ENCODE assay signal across 16 cellular contexts in the genomic region with DNA sequence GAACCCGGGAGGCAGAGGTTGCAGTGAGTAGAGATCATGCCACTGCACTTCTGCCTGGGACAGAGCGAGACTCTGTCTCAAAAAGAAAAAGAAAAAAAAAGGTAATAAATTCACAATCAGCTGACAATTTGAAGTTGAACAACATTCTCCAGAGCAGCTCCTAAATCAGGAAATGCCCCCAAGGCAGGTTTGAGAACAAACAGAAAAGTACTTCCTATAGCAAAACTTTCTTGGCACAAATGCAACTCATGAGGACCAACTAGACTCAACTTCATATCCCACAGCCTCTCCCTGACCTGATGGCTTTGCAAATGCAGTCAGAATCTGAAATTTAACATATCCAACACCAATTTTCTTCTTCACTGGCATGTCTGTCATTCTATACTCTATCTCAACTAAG.
DNase-seq lines count a peak whose midpoint lies in the region; ATAC-seq and TF ChIP-seq lines count a peak whose summit lies in the region.
"Had no signal": no experiment of that assay in that cellular context is flagged by ENCODE, and none has a peak within 500 bp of the region (broad histone marks: within the 10 kb centered on the region; RNA-seq: fewer than 3 reads in every experiment).

No MANE protein-coding gene starts in this region.

- TF ChIP-seq CTCF in MM.1S (IDR thresholded peaks at IDR 0.05; ENCODE audit: low read length), result no peak

- no peaks in the 10 kb centered on the region for H3K9me2 ChIP-seq in MM.1S (replicated peaks; ENCODE audit: insufficient read depth, low read length)

- no peaks in the 10 kb centered on the region for H3K27me3 ChIP-seq in MM.1S (replicated peaks; ENCODE audit: insufficient read depth, low read length)
- H3K27me3 ChIP-seq: esophagus muscularis mucosa, Peyer's patch had no signal

- no peak overlapping the region for H2AFZ ChIP-seq in MM.1S (ENCODE audit: low read length)
- H2AFZ ChIP-seq: GM23248 had no signal

- no peaks in the 10 kb centered on the region for H3F3A ChIP-seq in MM.1S (ENCODE audit: insufficient read depth, low read length)

- no peak for ATAC-seq in GM18907 (IDR thresholded peaks at IDR 0.05; ENCODE audit: unreplicated experiment)
- ATAC-seq: right cardiac atrium had no signal

- H3K9me3 ChIP-seq in MM.1S (replicated peaks; ENCODE audit: insufficient read depth, low read length), result no peaks in the 10 kb centered on the region
- H3K9me3 ChIP-seq: esophagus muscularis mucosa, Peyer's patch had no signal

- H4K20me1 ChIP-seq in MM.1S (ENCODE audit: insufficient read depth, low read length), result no peaks in the 10 kb centered on the region; the same call in 1 of the 2 replicates

- H3K9ac ChIP-seq in MM.1S (ENCODE audit: low read length), result no peak overlapping the region
- H3K9ac ChIP-seq: GM23248 had no signal

- no peak overlapping the region for H3K27ac ChIP-seq in MM.1S (ENCODE audit: low read length)
- H3K27ac ChIP-seq: 22Rv1, esophagus muscularis mucosa, GM23248, Peyer's patch had no signal

- no peak overlapping the region for H3K4me3 ChIP-seq in MM.1S (ENCODE audit: low read length)
- H3K4me3 ChIP-seq: esophagus muscularis mucosa, GM23248, Peyer's patch had no signal

- no peak overlapping the region for H3K4me2 ChIP-seq in MM.1S (ENCODE audit: low read depth, low read length)

- H3K4me1 ChIP-seq in MM.1S (ENCODE audit: low read length), result no peaks in the 10 kb centered on the region
- H3K4me1 ChIP-seq: Peyer's patch had no signal

- H3K79me2 ChIP-seq in MM.1S (ENCODE audit: low read length), result peaks cover 11% of the 10 kb centered on the region; the same call in 1 of the 2 replicates

- peak; percentile 64 for DNase-seq in NOMO-1 treated with DMSO at 0.1 percent for 48 hours (lab: John Stamatoyannopoulos, UW; ENCODE audit: unreplicated experiment)
- DNase-seq in NOMO-1 treated with dmso at 0.1 percent for 144 hours (lab: John Stamatoyannopoulos, UW; ENCODE audit: unreplicated experiment), result no peak
- DNase-seq in RPMI7951 (ENCODE audit: low read depth), result peak; percentile 50
- peak; percentile 67 for DNase-seq in epidermal melanocyte (ENCODE audit: insufficient read length, low spot score)
- DNase-seq in renal cortical epithelial cell (ENCODE audit: low read depth), result peak; percentile 54
- DNase-seq in NCI-H2171 (lab: John Stamatoyannopoulos, UW), result no peak
- DNase-seq in MM.1S, result no peak
- DNase-seq: activated CD4-positive, alpha-beta T cell treated with anti-CD3 and anti-CD28 coated beads, Interleukin-2, amount 10 ng/mL, durations not matched to agents 24 days and 14 days; GM23248; Kasumi-1; NCI-H1417 treated with DMSO at 0.1 percent for 48 hours; Peyer's patch; right cardiac atrium had no signal

- H3K36me3 ChIP-seq in MM.1S (replicated peaks; ENCODE audit: insufficient read depth, low read length), result no peaks in the 10 kb centered on the region
- H3K36me3 ChIP-seq: esophagus muscularis mucosa, Peyer's patch had no signal

Comparison
In these comparisons a context has a peak if more than half of its experiments do, and no peak if none do; other contexts are left out.
1. DNase-seq: peak in NOMO-1 treated with DMSO at 0.1 percent for 48 hours (single experiment), RPMI7951 (single experiment), epidermal melanocyte (single experiment) and renal cortical epithelial cell (single experiment); none in NOMO-1 treated with dmso at 0.1 percent for 144 hours (single experiment), NCI-H2171 (single experiment) and MM.1S (single experiment).